ENCODE assay signal across 2 cellular contexts in genomic region chr14:61836184-61836583, GRCh38.
TF ChIP-seq lines count a peak whose summit lies in the region.

No MANE protein-coding gene starts in this region.

TF ChIP-seq in IMR-90, 13 proteins besides CTCF, POLR2A, EP300 and RAD21:
- TF ChIP-seq MAFK (IDR thresholded peaks at IDR 0.05; ENCODE audit: low read depth, low read length) (no peak), RCOR1 (IDR thresholded peaks at IDR 0.05; ENCODE audit: insufficient replicate concordance, low read length) (no peak), NFE2L2 (IDR thresholded peaks at IDR 0.05; ENCODE audit: low read depth, low read length) (no peak), CHD1 (IDR thresholded peaks at IDR 0.05; ENCODE audit: low read depth, low read length) (no peak), BHLHE40 (IDR thresholded peaks at IDR 0.05; ENCODE audit: low read depth, low read length) (no peak), ELK1 (IDR thresholded peaks at IDR 0.05; ENCODE audit: borderline replicate concordance, low read depth, low read length) (no peak), MXI1 (IDR thresholded peaks at IDR 0.05; ENCODE audit: borderline replicate concordance, low read depth, low read length) (no peak), CEBPB (IDR thresholded peaks at IDR 0.05; ENCODE audit: low read depth, low read length) (no peak), RFX5 (IDR thresholded peaks at IDR 0.05; ENCODE audit: low read depth, low read length) (no peak), FOS (IDR thresholded peaks at IDR 0.05; ENCODE audit: low read depth, low read length) (no peak), SMC3 (IDR thresholded peaks at IDR 0.05; ENCODE audit: low read depth, low read length) (no peak), USF2 (IDR thresholded peaks at IDR 0.05; ENCODE audit: low read depth, low read length) (no peak), MAZ (IDR thresholded peaks at IDR 0.05; ENCODE audit: borderline replicate concordance, low read depth, low read length) (no peak)

TF ChIP-seq in H1, 55 proteins besides CTCF, POLR2A, EP300 and RAD21:
- TF ChIP-seq RFX5 (IDR thresholded peaks at IDR 0.05; ENCODE audit: borderline replicate concordance, low read depth, low read length): no peak
- TF ChIP-seq SP1 (IDR thresholded peaks at IDR 0.05; ENCODE audit: low read depth, low read length): 0 out of 2 replicates have a peak, but pooled peaks have one; percentile 30
